ENCODE assay signal across 11 cellular contexts in genomic region chr5:57816108-57816507, GRCh38.
DNase-seq lines count a peak whose midpoint lies in the region; ATAC-seq, FAIRE-seq and TF ChIP-seq lines count a peak whose summit lies in the region.
"Had no signal": no experiment of that assay in that cellular context is flagged by ENCODE, and none has a peak within 500 bp of the region (broad histone marks: within the 10 kb centered on the region; RNA-seq: fewer than 3 reads in every experiment).

No MANE protein-coding gene starts in this region.

- H3K27me3 ChIP-seq in right cardiac atrium (ENCODE audit: control insufficient read depth, insufficient read depth) = no peaks in the 10 kb centered on the region

- H3K27me3 Mint-ChIP-seq in HFFc6 (ENCODE audit: insufficient read depth) = peaks cover 1% of the 10 kb centered on the region; the same call in 1 of the 2 replicates
- H3K27me3 Mint-ChIP-seq in activated T-helper 17 cell treated with anti-CD3 and anti-CD28 coated beads, Interleukin-2, amount 50 U/mL, for 72 hours = no peaks in the 10 kb centered on the region

- H3K4me1 ChIP-seq in A549 = peaks cover 20% of the 10 kb centered on the region
- peaks cover 6% of the 10 kb centered on the region for H3K4me1 ChIP-seq in right cardiac atrium (ENCODE audit: control insufficient read depth, insufficient read depth, low read length)
- no peaks in the 10 kb centered on the region for H3K4me1 ChIP-seq in mucosa of descending colon (ENCODE audit: low read depth)

- no peak; a peak in 1 of 5 replicates for TF ChIP-seq EP300 in A549 (IDR thresholded peaks at IDR 0.05)

- POLR2A ChIA-PET in A549 (lab: Yijun Ruan, JAX) = no interaction called here

- 0 out of 5 replicates have a peak, but pooled peaks have one; percentile 16 to 22 for TF ChIP-seq RAD21 in A549 (conservative IDR thresholded peaks at IDR 0.05 in 1 of 2, IDR thresholded peaks at IDR 0.05 in 1 of 2)

- H3K9me3 ChIP-seq in A549 = peaks cover 11% of the 10 kb centered on the region; the same call in 2 of the 3 replicates
- H3K9me3 ChIP-seq in right cardiac atrium (ENCODE audit: control insufficient read depth, low read length) = no peaks in the 10 kb centered on the region
- H3K9me3 ChIP-seq in mucosa of descending colon = no peaks in the 10 kb centered on the region

- H3K9me3 Mint-ChIP-seq in HFFc6 = peaks cover 7% of the 10 kb centered on the region
- H3K9me3 Mint-ChIP-seq in activated T-helper 17 cell treated with anti-CD3 and anti-CD28 coated beads, Interleukin-2, amount 50 U/mL, for 72 hours = no peaks in the 10 kb centered on the region

- peak overlapping the region; percentile 4; the same call in 1 of the 2 replicates for H3K4me3 Mint-ChIP-seq in HFFc6
- H3K4me3 Mint-ChIP-seq in activated T-helper 17 cell treated with anti-CD3 and anti-CD28 coated beads, Interleukin-2, amount 50 U/mL, for 72 hours = no peak overlapping the region

- peak; percentile 87 to 95 for ATAC-seq in A549
- ATAC-seq in activated T-helper 17 cell treated with anti-CD3 and anti-CD28 coated beads, Interleukin-2, amount 50 U/mL, for 72 hours (replicated peaks) = peak; percentile 87
- ATAC-seq in right cardiac atrium = peak; percentile 46 to 65
- no peak for ATAC-seq in mucosa of descending colon
- ATAC-seq in GM21576 (IDR thresholded peaks at IDR 0.05; ENCODE audit: unreplicated experiment) = no peak
- ATAC-seq in HG02870 (IDR thresholded peaks at IDR 0.05; ENCODE audit: unreplicated experiment) = no peak

- peak overlapping the region; percentile 69 for H3K27ac Mint-ChIP-seq in HFFc6
- no peak overlapping the region for H3K27ac Mint-ChIP-seq in activated T-helper 17 cell treated with anti-CD3 and anti-CD28 coated beads, Interleukin-2, amount 50 U/mL, for 72 hours

- no peak for TF ChIP-seq POLR2A in A549 (IDR thresholded peaks at IDR 0.05; ENCODE audit: low read length)

- no peak for FAIRE-seq in A549 (lab: Jason Lieb, UNC)

- H3K4me3 ChIP-seq in A549 (no peak overlapping the region), right cardiac atrium (ENCODE audit: low read length) (no peak overlapping the region), mucosa of descending colon (no peak overlapping the region)

- CTCF ChIA-PET in A549 (lab: Yijun Ruan, JAX) = interaction anchor here (0.7 to 3.6 kb wide), 7 partner anchors 37 to 645 kb away, joined by 3 to 18 read pairs (median 4); no protein-coding TSS in a partner anchor

- intact Hi-C loops in right cardiac atrium (cut with DNase I) (no loop called here), mucosa of descending colon (cut with DNase I, micrococcal nuclease) (no loop called here)

- peaks cover 11% of the 10 kb centered on the region for H3K36me3 Mint-ChIP-seq in HFFc6 (ENCODE audit: low read depth)
- H3K36me3 Mint-ChIP-seq in activated T-helper 17 cell treated with anti-CD3 and anti-CD28 coated beads, Interleukin-2, amount 50 U/mL, for 72 hours (ENCODE audit: low read depth) = no peaks in the 10 kb centered on the region

- DNase-seq in A549 (ENCODE audit: low read depth in 1 of 2, low spot score in 1 of 2) = peak; percentile 49 to 85
- DNase-seq in HFFc6 = peak; percentile 96
- DNase-seq in right cardiac atrium = no peak
- DNase-seq in stimulated activated CD4-positive, alpha-beta T cell treated with anti-CD3 and anti-CD28 coated beads, Interleukin-12 subunit alpha, Interleukin-12 subunit beta, amount 100 ng/mL, for 4 hours = no peak
- no peak for DNase-seq in mucosa of descending colon
- DNase-seq: activated gamma-delta T cell, erythroblast had no signal

- peaks cover 41% of the 10 kb centered on the region for H3K4me1 Mint-ChIP-seq in HFFc6 (ENCODE audit: low read depth)
- H3K4me1 Mint-ChIP-seq in activated T-helper 17 cell treated with anti-CD3 and anti-CD28 coated beads, Interleukin-2, amount 50 U/mL, for 72 hours = no peaks in the 10 kb centered on the region

- peak overlapping the region; percentile 24 for H3K4me2 ChIP-seq in A549

- no peaks in the 10 kb centered on the region for H3K36me3 ChIP-seq in mucosa of descending colon (ENCODE audit: low read depth)

- no peak for TF ChIP-seq CTCF in A549 (IDR thresholded peaks at IDR 0.05)
- TF ChIP-seq CTCF in HFFc6 (IDR thresholded peaks at IDR 0.05) = no peak
- no peak for TF ChIP-seq CTCF in mucosa of descending colon (IDR thresholded peaks at IDR 0.05)

- H3K27ac ChIP-seq in A549 = peak overlapping the region; percentile 3 to 69; a peak in 5 of 6 replicates
- H3K27ac ChIP-seq in right cardiac atrium (ENCODE audit: low read length) = no peak overlapping the region
- H3K27ac ChIP-seq: C4-2B had no signal

TF ChIP-seq in A549, 52 proteins besides CTCF, POLR2A, EP300 and RAD21:
- TF ChIP-seq BCL3 (IDR thresholded peaks at IDR 0.05) = no peak
- no peak for TF ChIP-seq RCOR1 (IDR thresholded peaks at IDR 0.05; ENCODE audit: low read depth, low read length)
- peak in 1 of 2 experiments; percentile 65; a peak in 2 of 4 replicates for TF ChIP-seq CEBPB (IDR thresholded peaks at IDR 0.05)
- TF ChIP-seq MAX (IDR thresholded peaks at IDR 0.05) = peak; percentile 54; the same call in 1 of the 2 replicates
- TF ChIP-seq HOXB5 (CRISPR knock-in tag; IDR thresholded peaks at IDR 0.05) = peak; percentile 41; the same call in 1 of the 2 replicates
- no peak for TF ChIP-seq NFE2L2 (conservative IDR thresholded peaks at IDR 0.05; ENCODE audit: low read length)
- peak; percentile 46; the same call in 1 of the 2 replicates for TF ChIP-seq JUNB (IDR thresholded peaks at IDR 0.05)
- peak; percentile 28; the same call in 1 of the 2 replicates for TF ChIP-seq FOSL2 (IDR thresholded peaks at IDR 0.05)
- TF ChIP-seq FOSL2 (CRISPR knock-in tag; IDR thresholded peaks at IDR 0.05) = peak; percentile 70
- peak; percentile 70; the same call in 1 of the 2 replicates for TF ChIP-seq GATA3 (IDR thresholded peaks at IDR 0.05; ENCODE audit: borderline replicate concordance)
- TF ChIP-seq POLR2AphosphoS2 (conservative IDR thresholded peaks at IDR 0.05; ENCODE audit: low read length) = no peak
- 0 out of 3 replicates have a peak, but pooled peaks have one; percentile 6 for TF ChIP-seq SMC3 (IDR thresholded peaks at IDR 0.05)
- no peak for TF ChIP-seq NR3C1 (IDR thresholded peaks at IDR 0.05)
TF ChIP-seq in A549: peak in this region for 7.

Comparison
In these comparisons a context has a peak if more than half of its experiments do, and no peak if none do; other contexts are left out.
1. ATAC-seq: peak in A549 (2 of 2), activated T-helper 17 cell treated with anti-CD3 and anti-CD28 coated beads, Interleukin-2, amount 50 U/mL, for 72 hours (single experiment) and right cardiac atrium (2 of 2); none in mucosa of descending colon (single experiment), GM21576 (single experiment) and HG02870 (single experiment).
2. DNase-seq: peak in A549 (2 of 2) and HFFc6 (single experiment); none in right cardiac atrium (0 of 3), stimulated activated CD4-positive, alpha-beta T cell treated with anti-CD3 and anti-CD28 coated beads, Interleukin-12 subunit alpha, Interleukin-12 subunit beta, amount 100 ng/mL, for 4 hours (single experiment) and mucosa of descending colon (0 of 3).